10 cellular contexts compared by ENCODE assay signal in genomic region chr1:91844862-91845528, GRCh38. TPM values are rescaled to one million over a fixed set of nuclear protein-coding genes. Genes with fewer than 3 reads are reported as not detected.
DNase-seq lines count a peak whose midpoint lies in the region; ATAC-seq and TF ChIP-seq lines count a peak whose summit lies in the region.
"Had no signal": no experiment of that assay in that cellular context is flagged by ENCODE, and none has a peak within 500 bp of the region (broad histone marks: within the 10 kb centered on the region; RNA-seq: fewer than 3 reads in every experiment).

No MANE protein-coding gene starts in this region.

- H3K27ac ChIP-seq in GM23248 (peak overlapping the region; percentile 72), ascending aorta (peak overlapping the region; percentile 76 to 81), gastrocnemius medialis (peak overlapping the region; percentile 68 to 75 (median 74))

- H3K9ac ChIP-seq in GM23248: peak overlapping the region; percentile 37; the same call in 1 of the 2 replicates

- H3K4me2 ChIP-seq in GM23248 (ENCODE audit: unreplicated experiment): peak overlapping the region; percentile 56

- peaks cover 32% of the 10 kb centered on the region for H3K4me1 ChIP-seq in GM23248 (ENCODE audit: insufficient read depth)
- H3K4me1 ChIP-seq in ascending aorta: peaks cover 9 to 22% of the 10 kb centered on the region in 2 donors
- peaks cover 25 to 36% of the 10 kb centered on the region in 2 donors for H3K4me1 ChIP-seq in gastrocnemius medialis

- TF ChIP-seq CTCF in ascending aorta (IDR thresholded peaks at IDR 0.05): no peak
- no peak for TF ChIP-seq CTCF in gastrocnemius medialis (IDR thresholded peaks at IDR 0.05 in 4 of 5, conservative IDR thresholded peaks at IDR 0.05 in 1 of 5)

- DNase-seq in GM23248 (peak; percentile 98), ascending aorta (ENCODE audit: low spot score in 2 of 2) (peak in 1 of 2 donors; percentile 86), left ventricle myocardium superior (peak; percentile 62), gastrocnemius medialis (peak; percentile 49 to 69), cerebellar cortex (ENCODE audit: low spot score) (no peak), NCI-H524 treated with DMSO at 0.1 percent for 48 hours (lab: John Stamatoyannopoulos, UW) (no peak)
- no peak for DNase-seq in activated CD4-positive, CD25-positive, alpha-beta regulatory T cell (lab: John Stamatoyannopoulos, UW)
- DNase-seq: activated CD4-positive, alpha-beta T cell treated with anti-CD3 and anti-CD28 coated beads, Interleukin-2, amount 50 U/mL, for 4 hours; GF-D8 had no signal

- peaks cover 29% of the 10 kb centered on the region for H3F3A ChIP-seq in GM23248 (ENCODE audit: insufficient read depth)

- H3K9me3 ChIP-seq in GM23248 (ENCODE audit: low read depth): no peaks in the 10 kb centered on the region
- peaks cover 0 to 8% of the 10 kb centered on the region in 2 donors for H3K9me3 ChIP-seq in ascending aorta
- no peaks in the 10 kb centered on the region for H3K9me3 ChIP-seq in gastrocnemius medialis

- WGBS in GM23248 (ENCODE audit: low coverage in 1 of 2, low lambda C conversion rate in 2 of 2, missing lambda C conversion rate in 2 of 2), 2 experiments: 1% methylated on average over 6 of the region's 6 CpGs

- H3K36me3 ChIP-seq in GM23248 (ENCODE audit: low read depth) (no peaks in the 10 kb centered on the region), ascending aorta (no peaks in the 10 kb centered on the region), gastrocnemius medialis (no peaks in the 10 kb centered on the region)

- TF ChIP-seq POLR2A in gastrocnemius medialis (IDR thresholded peaks at IDR 0.05): peak in 1 of 2 donors; percentile 22

- peaks cover 88% of the 10 kb centered on the region for H3K79me2 ChIP-seq in GM23248 (ENCODE audit: insufficient read depth)

- H3K9me2 ChIP-seq in GM23248 (ENCODE audit: insufficient read depth): no peaks in the 10 kb centered on the region

- H4K20me1 ChIP-seq in GM23248 (ENCODE audit: insufficient read depth): no peaks in the 10 kb centered on the region

- H2AFZ ChIP-seq in GM23248: no peak overlapping the region

- peak overlapping the region; percentile 7; the same call in 1 of the 2 replicates for H3K4me3 ChIP-seq in GM23248
- no peak overlapping the region for H3K4me3 ChIP-seq in ascending aorta
- H3K4me3 ChIP-seq in gastrocnemius medialis: no peak overlapping the region

- H3K27me3 ChIP-seq in GM23248 (replicated peaks; ENCODE audit: insufficient read depth): no peaks in the 10 kb centered on the region
- H3K27me3 ChIP-seq in ascending aorta: no peaks in the 10 kb centered on the region
- H3K27me3 ChIP-seq in gastrocnemius medialis: no peaks in the 10 kb centered on the region

- intact Hi-C loops in ascending aorta (cut with DNase I): loop anchor here (1.0 to 5.0 kb wide), 3 partner anchors 41 to 108 kb away; partner anchors contain the start of gene TGFBR3
- intact Hi-C loops in left ventricle myocardium superior (cut with micrococcal nuclease): no loop called here
- intact Hi-C loops in gastrocnemius medialis (cut with DNase I; ENCODE audit: low total_unique reads): loop anchor here (1.0 to 5.0 kb wide), 2 partner anchors 41 to 88 kb away; partner anchors contain the start of gene TGFBR3

- ATAC-seq in left ventricle myocardium superior: peak; percentile 89
- ATAC-seq in gastrocnemius medialis: peak; percentile 81 to 83
- ATAC-seq in GM19455 (IDR thresholded peaks at IDR 0.05; ENCODE audit: unreplicated experiment): no peak

- in situ Hi-C loops in GM23248 (cut with MboI): no loop called here
- in situ Hi-C loops in gastrocnemius medialis (cut with MboI; ENCODE audit: low sequenced_read_pairs in 4 of 4): no loop called here

RNA-seq across cellular contexts. Expression of gene TGFBR3, which starts 41.0 kb away (rescaled TPM):
- total RNA-seq in GM23248 (2014; rRNA removed; shearing (Covaris generic)): 25.4 and 26.5 TPM in 2 replicates
- polyA plus RNA-seq in GM23248 (2016; fragmentation: Nextera tagmentation; extraction: Ambion mirVana): 16.2 and 17.7 TPM in 2 replicates
- 127 TPM for total RNA-seq in ascending aorta
- total RNA-seq in left ventricle myocardium superior: 26.2 TPM
- total RNA-seq in gastrocnemius medialis: 10 to 100 TPM; 37.3 to 61.7 (median 48.4) TPM

Comparison
In these comparisons a context has a peak if more than half of its experiments do, and no peak if none do; other contexts are left out.
1. DNase-seq: peak in GM23248 (single experiment), left ventricle myocardium superior (single experiment) and gastrocnemius medialis (2 of 2); none in cerebellar cortex (single experiment), activated CD4-positive, CD25-positive, alpha-beta regulatory T cell (0 of 4) and NCI-H524 treated with DMSO at 0.1 percent for 48 hours (single experiment).
2. Peak in every context shown above with its lines, with median percentiles within 50 percentile points of each other: H3K27ac ChIP-seq.